16 cellular contexts compared by ENCODE assay signal in the genomic region with DNA sequence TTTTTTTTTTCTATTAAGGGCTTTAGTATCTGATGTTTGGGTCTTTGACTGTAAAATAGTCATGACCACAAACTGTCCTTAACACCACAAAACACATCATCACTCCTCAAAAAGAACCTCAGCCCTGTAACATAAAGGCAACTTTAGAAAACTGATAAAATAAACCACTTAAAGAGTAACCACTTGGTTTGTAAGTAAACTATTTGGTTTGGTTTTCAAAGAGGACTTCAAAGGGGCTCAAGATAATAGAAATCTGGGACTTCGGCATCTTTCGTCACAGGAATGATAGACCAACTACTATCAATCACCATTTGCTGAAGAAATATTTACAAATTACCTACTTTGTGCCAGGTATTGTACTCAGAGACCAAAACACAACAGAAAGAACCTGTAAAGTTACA.
DNase-seq lines count a peak whose midpoint lies in the region; ATAC-seq and FAIRE-seq lines count a peak whose summit lies in the region.
"Had no signal": no experiment of that assay in that cellular context is flagged by ENCODE, and none has a peak within 500 bp of the region (broad histone marks: within the 10 kb centered on the region; RNA-seq: fewer than 3 reads in every experiment).

No MANE protein-coding gene starts in this region.

- H3K27ac Mint-ChIP-seq in activated naive CD4-positive, alpha-beta T cell treated with anti-CD3 and anti-CD28 coated beads, Interleukin-2, amount 50 U/mL, for 24 hours = peak overlapping the region; percentile 95
- peak overlapping the region; percentile 58 for H3K27ac Mint-ChIP-seq in stimulated activated memory B cell treated with anti-CD40 and anti-IgM and Interleukin-4, amounts not matched to agents 10 μg/mL and 1 μg/mL and 100 μg/mL, for 72 hours

- no peaks in the 10 kb centered on the region for H3K9me3 Mint-ChIP-seq in activated naive CD4-positive, alpha-beta T cell treated with anti-CD3 and anti-CD28 coated beads, Interleukin-2, amount 50 U/mL, for 24 hours
- H3K9me3 Mint-ChIP-seq in stimulated activated memory B cell treated with anti-CD40 and anti-IgM and Interleukin-4, amounts not matched to agents 10 μg/mL and 1 μg/mL and 100 μg/mL, for 72 hours = no peaks in the 10 kb centered on the region

- no peaks in the 10 kb centered on the region for H3K27me3 Mint-ChIP-seq in activated naive CD4-positive, alpha-beta T cell treated with anti-CD3 and anti-CD28 coated beads, Interleukin-2, amount 50 U/mL, for 24 hours
- no peaks in the 10 kb centered on the region for H3K27me3 Mint-ChIP-seq in stimulated activated memory B cell treated with anti-CD40 and anti-IgM and Interleukin-4, amounts not matched to agents 10 μg/mL and 1 μg/mL and 100 μg/mL, for 72 hours

- peaks cover 97% of the 10 kb centered on the region for H3K4me1 Mint-ChIP-seq in activated naive CD4-positive, alpha-beta T cell treated with anti-CD3 and anti-CD28 coated beads, Interleukin-2, amount 50 U/mL, for 24 hours
- H3K4me1 Mint-ChIP-seq in stimulated activated memory B cell treated with anti-CD40 and anti-IgM and Interleukin-4, amounts not matched to agents 10 μg/mL and 1 μg/mL and 100 μg/mL, for 72 hours = peaks cover 57% of the 10 kb centered on the region

- H3K4me3 Mint-ChIP-seq in activated naive CD4-positive, alpha-beta T cell treated with anti-CD3 and anti-CD28 coated beads, Interleukin-2, amount 50 U/mL, for 24 hours = peak overlapping the region; percentile 77
- H3K4me3 Mint-ChIP-seq in stimulated activated memory B cell treated with anti-CD40 and anti-IgM and Interleukin-4, amounts not matched to agents 10 μg/mL and 1 μg/mL and 100 μg/mL, for 72 hours = no peak overlapping the region

- DNase-seq in activated naive CD4-positive, alpha-beta T cell (lab: John Stamatoyannopoulos, UW) = no peak
- DNase-seq in RCC 7860 (ENCODE audit: low spot score) = no peak
- peak; percentile 72 for DNase-seq in central memory CD4-positive, alpha-beta T cell
- DNase-seq in activated effector memory CD4-positive, alpha-beta T cell treated with anti-CD3 and anti-CD28 coated beads, Interleukin-2, amount 50 U/mL, for 16 hours = no peak
- DNase-seq in activated CD8-positive, alpha-beta memory T cell treated with anti-CD3 and anti-CD28 coated beads, Interleukin-2, amount 50 U/mL, for 4 hours = no peak
- DNase-seq: activated CD4-positive, alpha-beta T cell treated with anti-CD3 and anti-CD28 coated beads, Interleukin-2, amount 50 U/mL, for 1 hour; DMS 273 treated with DMSO at 0.1 percent for 48 hours; left colon; NCI-H2171 treated with DMSO at 0.1 percent for 48 hours; SIG-M5; T-helper 9 cell had no signal

- H3K36me3 Mint-ChIP-seq in activated naive CD4-positive, alpha-beta T cell treated with anti-CD3 and anti-CD28 coated beads, Interleukin-2, amount 50 U/mL, for 24 hours = peaks cover 15% of the 10 kb centered on the region
- H3K36me3 Mint-ChIP-seq in stimulated activated memory B cell treated with anti-CD40 and anti-IgM and Interleukin-4, amounts not matched to agents 10 μg/mL and 1 μg/mL and 100 μg/mL, for 72 hours = no peaks in the 10 kb centered on the region
- H3K36me3 Mint-ChIP-seq: IgD-negative memory B cell had no signal

- FAIRE-seq in RCC 7860 (lab: Jason Lieb, UNC) = peak; percentile 22
- FAIRE-seq: endometrium had no signal

- no peak for ATAC-seq in stimulated activated memory B cell treated with anti-CD40 and anti-IgM and Interleukin-4, amounts not matched to agents 10 μg/mL and 1 μg/mL and 100 μg/mL, for 72 hours
- no peak for ATAC-seq in HG03469 (IDR thresholded peaks at IDR 0.05; ENCODE audit: unreplicated experiment)
- ATAC-seq: left colon had no signal
